ENCODE assay signal across 1 cellular context in genomic region chr5:160198886-160199409, GRCh38.
TF ChIP-seq lines count a peak whose summit lies in the region.

No MANE protein-coding gene starts in this region.

TF ChIP-seq in SK-N-SH, 30 proteins besides CTCF, POLR2A, EP300 and RAD21 (continued from another document):
- TF ChIP-seq, protein P1, sequence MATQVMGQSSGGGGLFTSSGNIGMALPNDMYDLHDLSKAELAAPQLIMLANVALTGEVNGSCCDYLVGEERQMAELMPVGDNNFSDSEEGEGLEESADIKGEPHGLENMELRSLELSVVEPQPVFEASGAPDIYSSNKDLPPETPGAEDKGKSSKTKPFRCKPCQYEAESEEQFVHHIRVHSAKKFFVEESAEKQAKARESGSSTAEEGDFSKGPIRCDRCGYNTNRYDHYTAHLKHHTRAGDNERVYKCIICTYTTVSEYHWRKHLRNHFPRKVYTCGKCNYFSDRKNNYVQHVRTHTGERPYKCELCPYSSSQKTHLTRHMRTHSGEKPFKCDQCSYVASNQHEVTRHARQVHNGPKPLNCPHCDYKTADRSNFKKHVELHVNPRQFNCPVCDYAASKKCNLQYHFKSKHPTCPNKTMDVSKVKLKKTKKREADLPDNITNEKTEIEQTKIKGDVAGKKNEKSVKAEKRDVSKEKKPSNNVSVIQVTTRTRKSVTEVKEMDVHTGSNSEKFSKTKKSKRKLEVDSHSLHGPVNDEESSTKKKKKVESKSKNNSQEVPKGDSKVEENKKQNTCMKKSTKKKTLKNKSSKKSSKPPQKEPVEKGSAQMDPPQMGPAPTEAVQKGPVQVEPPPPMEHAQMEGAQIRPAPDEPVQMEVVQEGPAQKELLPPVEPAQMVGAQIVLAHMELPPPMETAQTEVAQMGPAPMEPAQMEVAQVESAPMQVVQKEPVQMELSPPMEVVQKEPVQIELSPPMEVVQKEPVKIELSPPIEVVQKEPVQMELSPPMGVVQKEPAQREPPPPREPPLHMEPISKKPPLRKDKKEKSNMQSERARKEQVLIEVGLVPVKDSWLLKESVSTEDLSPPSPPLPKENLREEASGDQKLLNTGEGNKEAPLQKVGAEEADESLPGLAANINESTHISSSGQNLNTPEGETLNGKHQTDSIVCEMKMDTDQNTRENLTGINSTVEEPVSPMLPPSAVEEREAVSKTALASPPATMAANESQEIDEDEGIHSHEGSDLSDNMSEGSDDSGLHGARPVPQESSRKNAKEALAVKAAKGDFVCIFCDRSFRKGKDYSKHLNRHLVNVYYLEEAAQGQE (IDR thresholded peaks at IDR 0.05; ENCODE audit: low read depth, low read length) = no peak
